In the genomic region with DNA sequence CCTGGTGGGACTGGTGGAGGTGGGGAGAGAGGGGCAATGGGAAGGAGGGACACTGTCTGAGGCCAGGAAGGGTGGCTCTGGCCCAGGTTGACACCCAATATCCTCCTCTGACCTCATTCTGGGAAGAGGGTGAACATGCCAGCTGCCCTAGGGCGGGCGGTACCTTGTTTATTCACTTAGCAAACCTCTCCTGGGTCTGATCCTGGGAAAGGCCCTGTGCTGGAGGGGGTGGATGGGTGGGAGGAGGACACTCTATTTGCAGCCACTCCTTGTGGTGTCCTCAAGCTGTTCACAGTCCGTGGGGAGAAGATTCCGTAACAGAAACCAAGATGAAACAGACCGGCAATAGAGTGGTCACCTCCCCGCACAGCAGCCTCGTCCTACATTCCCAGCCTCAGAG, we compare ENCODE assay signal across 25 cellular contexts. TPM values are rescaled to one million over a fixed set of nuclear protein-coding genes. Genes with fewer than 3 reads are reported as not detected.
A peak's percentile ranks its signal among the peaks of the same experiment; 100 is the strongest.
DNase-seq lines count a peak whose midpoint lies in the region; ATAC-seq and TF ChIP-seq lines count a peak whose summit lies in the region.
"Had no signal": no experiment of that assay in that cellular context is flagged by ENCODE, and none has a peak within 500 bp of the region (broad histone marks: within the 10 kb centered on the region; RNA-seq: fewer than 3 reads in every experiment).

No MANE protein-coding gene starts in this region.

- peak; percentile 62 for DNase-seq in chondrocyte (ENCODE audit: low spot score)
- peak; percentile 30 for DNase-seq in lower lobe of right lung
- peak; percentile 45 for DNase-seq in posterior vena cava (ENCODE audit: low spot score)
- DNase-seq in stimulated activated CD4-positive, alpha-beta T cell treated with anti-CD3 and anti-CD28 coated beads, Interleukin-4, amount 100 ng/mL, for 4 hours = no peak
- DNase-seq in NCI-H446 (lab: John Stamatoyannopoulos, UW) = no peak
- DNase-seq in suprapubic skin (ENCODE audit: low spot score in 2 of 2) = no peak
- DNase-seq: AML-193; CD4-positive, alpha-beta T cell; GM23248; H9; HFFc6; Kasumi-1; NCI-H1092 treated with DMSO at 0.1 percent for 48 hours; NCI-H146; NCI-H1930; NCI-H446 treated with DMSO at 0.1 percent for 48 hours; NCI-H526; SHP77 had no signal

- intact Hi-C loops in lower lobe of right lung (cut with DNase I) = no loop called here
- intact Hi-C loops in posterior vena cava (cut with DNase I) = loop anchor here in 1 of 2 donors (10.0 kb wide), 1 partner anchor 426 kb away; a partner anchor contains a TSS

- H3K36me3 Mint-ChIP-seq in chondrocyte (ENCODE audit: low read depth) = no peaks in the 10 kb centered on the region

- H3K4me1 ChIP-seq in lower lobe of right lung = no peaks in the 10 kb centered on the region
- no peaks in the 10 kb centered on the region for H3K4me1 ChIP-seq in suprapubic skin

- 65% methylated on average over 7 of the region's 7 CpGs for WGBS in suprapubic skin

- H3K4me3 ChIP-seq in lower lobe of right lung (no peak overlapping the region), suprapubic skin (no peak overlapping the region)
- H3K4me3 ChIP-seq: A549; BLaER1 treated with 17β-estradiol and CSF1 and Interleukin-3, amounts not matched to agents 10 nM and 100 nM; GM23248; K562 had no signal

- no peaks in the 10 kb centered on the region for H3K9me3 Mint-ChIP-seq in chondrocyte (ENCODE audit: low read depth)
- H3K9me3 Mint-ChIP-seq: CD4-positive, alpha-beta T cell; H9; HFFc6 had no signal

- H3K4me3 Mint-ChIP-seq in chondrocyte (ENCODE audit: unreplicated experiment) = no peak overlapping the region
- H3K4me3 Mint-ChIP-seq: CD4-positive, alpha-beta T cell; H9; HFFc6 had no signal

- peaks cover 18% of the 10 kb centered on the region for H3K4me1 Mint-ChIP-seq in chondrocyte (ENCODE audit: low read depth)

- no peaks in the 10 kb centered on the region for H3K27me3 ChIP-seq in lower lobe of right lung (ENCODE audit: low read depth)
- H3K27me3 ChIP-seq in suprapubic skin = peaks cover 21% of the 10 kb centered on the region
- H3K27me3 ChIP-seq: BLaER1 treated with 17β-estradiol and CSF1 and Interleukin-3, amounts not matched to agents 10 nM and 100 nM had no signal

- no peak for TF ChIP-seq CTCF in chondrocyte (IDR thresholded peaks at IDR 0.05)
- no peak for TF ChIP-seq CTCF in lower lobe of right lung (IDR thresholded peaks at IDR 0.05)
- TF ChIP-seq CTCF in suprapubic skin (IDR thresholded peaks at IDR 0.05) = no peak

- H3K27ac ChIP-seq in lower lobe of right lung (no peak overlapping the region), suprapubic skin (no peak overlapping the region)
- H3K27ac ChIP-seq: BLaER1 treated with 17β-estradiol and CSF1 and Interleukin-3, amounts not matched to agents 10 nM and 100 nM; GM23248; RWPE1 had no signal

- ATAC-seq in lower lobe of right lung (no peak), GM21515 (IDR thresholded peaks at IDR 0.05; ENCODE audit: unreplicated experiment) (no peak)
- ATAC-seq: A549, HepG2, K562, Panc1 had no signal

- TF ChIP-seq EP300 in suprapubic skin (IDR thresholded peaks at IDR 0.05) = no peak

- TF ChIP-seq POLR2A in suprapubic skin (IDR thresholded peaks at IDR 0.05) = no peak

- peaks cover 25% of the 10 kb centered on the region for H3K27me3 Mint-ChIP-seq in chondrocyte (ENCODE audit: low read depth)

- H3K27ac Mint-ChIP-seq in chondrocyte (ENCODE audit: unreplicated experiment) = no peak overlapping the region
- H3K27ac Mint-ChIP-seq: CD4-positive, alpha-beta T cell; H9; HFFc6 had no signal

- no peaks in the 10 kb centered on the region for H3K9me3 ChIP-seq in lower lobe of right lung
- H3K9me3 ChIP-seq in suprapubic skin = no peaks in the 10 kb centered on the region
- H3K9me3 ChIP-seq: A549; BLaER1 treated with 17β-estradiol and CSF1 and Interleukin-3, amounts not matched to agents 10 nM and 100 nM had no signal

- H3K36me3 ChIP-seq in lower lobe of right lung = no peaks in the 10 kb centered on the region
- H3K36me3 ChIP-seq in suprapubic skin = no peaks in the 10 kb centered on the region
- H3K36me3 ChIP-seq: BLaER1 treated with 17β-estradiol and CSF1 and Interleukin-3, amounts not matched to agents 10 nM and 100 nM had no signal

RNA-seq across cellular contexts. Expression of gene EIF3D, which starts 49.7 kb away (rescaled TPM):
- 80.5 to 97.8 TPM (median 96.1 TPM) in 3 replicates for total RNA-seq in chondrocyte
- 133 TPM for total RNA-seq in lower lobe of right lung
- total RNA-seq in posterior vena cava = 100 to 1,000 TPM in 1 of 2 donors, 10 to 100 TPM in 1; 98.6 to 106 TPM
- 100 to 1,000 TPM; 247 to 409 (median 332) TPM for total RNA-seq in suprapubic skin

Comparison
In these comparisons a context has a peak if more than half of its experiments do, and no peak if none do; other contexts are left out.
1. DNase-seq: peak in chondrocyte (single experiment), lower lobe of right lung (single experiment) and posterior vena cava (single experiment); none in stimulated activated CD4-positive, alpha-beta T cell treated with anti-CD3 and anti-CD28 coated beads, Interleukin-4, amount 100 ng/mL, for 4 hours (0 of 2), NCI-H446 (0 of 2) and suprapubic skin (0 of 2).